In the genomic region with DNA sequence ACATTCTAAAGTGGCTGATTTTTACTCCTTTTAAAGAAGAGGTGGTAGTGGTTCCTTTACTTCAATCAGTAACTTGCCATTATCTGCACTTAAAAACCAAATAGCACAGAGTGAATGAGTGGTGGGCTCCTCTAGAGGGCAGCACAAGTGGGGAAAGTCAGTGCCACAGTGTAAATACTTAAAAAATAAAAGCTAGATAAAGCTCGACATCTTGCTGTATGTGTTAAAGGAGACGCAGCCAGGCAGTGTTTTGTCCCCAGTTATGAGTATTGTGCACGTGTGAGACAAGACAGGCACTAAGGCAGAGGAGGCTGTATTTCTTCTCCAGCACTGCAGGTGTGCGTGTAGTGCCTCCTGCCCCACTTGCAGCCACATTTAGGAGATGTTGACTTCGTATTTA, we compare ENCODE assay signal across 9 cellular contexts. TPM values are rescaled to one million over a fixed set of nuclear protein-coding genes. Genes with fewer than 3 reads are reported as not detected.
A peak's percentile ranks its signal among the peaks of the same experiment; 100 is the strongest.
DNase-seq lines count a peak whose midpoint lies in the region; ATAC-seq and TF ChIP-seq lines count a peak whose summit lies in the region.
"Had no signal": no experiment of that assay in that cellular context is flagged by ENCODE, and none has a peak within 500 bp of the region (broad histone marks: within the 10 kb centered on the region; RNA-seq: fewer than 3 reads in every experiment).

No MANE protein-coding gene starts in this region.

- H3K4me1 ChIP-seq in adrenal gland (replicated peaks in 1 of 2) = no peaks in the 10 kb centered on the region
- H3K4me1 ChIP-seq in left lung = no peaks in the 10 kb centered on the region
- H3K4me1 ChIP-seq: BLaER1 treated with 17β-estradiol and CSF1 and Interleukin-3, amounts not matched to agents 10 nM and 100 nM had no signal

- TF ChIP-seq CTCF in GM20000 (IDR thresholded peaks at IDR 0.05; ENCODE audit: extremely low read depth, missing control alignments) (peak; percentile 61), adrenal gland (IDR thresholded peaks at IDR 0.05) (peak; percentile 27 to 58 (median 37)), left lung (IDR thresholded peaks at IDR 0.05) (peak; percentile 30 to 43)

- no peaks in the 10 kb centered on the region for H3K27me3 ChIP-seq in adrenal gland
- H3K27me3 ChIP-seq in left lung = no peaks in the 10 kb centered on the region
- H3K27me3 ChIP-seq: BLaER1 treated with 17β-estradiol and CSF1 and Interleukin-3, amounts not matched to agents 10 nM and 100 nM had no signal

- H3K9me3 ChIP-seq in adrenal gland (replicated peaks in 1 of 3) = no peaks in the 10 kb centered on the region
- H3K9me3 ChIP-seq in left lung = no peaks in the 10 kb centered on the region

- no peak for TF ChIP-seq POLR2A in adrenal gland (IDR thresholded peaks at IDR 0.05)

- H3K4me3 ChIP-seq in adrenal gland = no peak overlapping the region
- no peak overlapping the region for H3K4me3 ChIP-seq in left lung
- H3K4me3 ChIP-seq: BLaER1 treated with 17β-estradiol and CSF1 and Interleukin-3, amounts not matched to agents 10 nM and 100 nM had no signal

- peak; percentile 85 for ATAC-seq in left lung

- intact Hi-C loops in adrenal gland (cut with DNase I) = no loop called here
- intact Hi-C loops in left lung (cut with DNase I) = no loop called here

- H3K36me3 ChIP-seq in adrenal gland (replicated peaks in 1 of 2) (peaks cover 0 to 27% of the 10 kb centered on the region in 2 donors), left lung (peaks cover 0 to 67% of the 10 kb centered on the region in 2 donors)

- 66 to 69% (median 68%) methylated on average over 5 of the region's 5 CpGs for WGBS in adrenal gland, 4 donors

- no peak overlapping the region for H3K27ac ChIP-seq in adrenal gland
- H3K27ac ChIP-seq in left lung = no peak overlapping the region
- H3K27ac ChIP-seq: BLaER1 treated with 17β-estradiol and CSF1 and Interleukin-3, amounts not matched to agents 10 nM and 100 nM had no signal

- DNase-seq in NCI-H1417 (lab: John Stamatoyannopoulos, UW) (peak; percentile 3 to 44 (median 11)), NCI-H1417 treated with DMSO at 0.1 percent for 48 hours (lab: John Stamatoyannopoulos, UW) (no peak), GM20000 (ENCODE audit: low spot score) (peak; percentile 20), NCI-H1092 treated with DMSO at 0.1 percent for 48 hours (lab: John Stamatoyannopoulos, UW) (peak; percentile 23), adrenal gland (peak in 2 of 7 donors; percentile 27 to 31), left lung (no peak), GF-D8 (lab: John Stamatoyannopoulos, UW) (no peak), NCI-H1048 (lab: John Stamatoyannopoulos, UW) (no peak)

RNA-seq across cellular contexts. Expression of a gene that starts 24.6 kb away (rescaled TPM):
- total RNA-seq in adrenal gland = 10 to 100 TPM in 6 of 8 donors, 1 to 10 TPM in 2; 5.0 to 38.0 (median 12.9) TPM
- 10 to 100 TPM; 13.2 to 57.6 (median 24.9) TPM for polyA plus RNA-seq in adrenal gland
- total RNA-seq in left lung = 1 to 10 TPM; 3.2 to 4.7 TPM

Comparison
In these comparisons a context has a peak if more than half of its experiments do, and no peak if none do; other contexts are left out.
1. DNase-seq: peak in NCI-H1417 (3 of 3), GM20000 (single experiment) and NCI-H1092 treated with DMSO at 0.1 percent for 48 hours (single experiment); none in NCI-H1417 treated with DMSO at 0.1 percent for 48 hours (single experiment), left lung (0 of 2), GF-D8 (single experiment) and NCI-H1048 (single experiment).
2. Peak in every context shown above with its lines, with median percentiles within 50 percentile points of each other: CTCF ChIP-seq.